In genomic region chr10:3776796-3777571, GRCh38 we compare ENCODE assay signal across 1 cellular context.
TF ChIP-seq lines count a peak whose summit lies in the region.

No MANE protein-coding gene starts in this region.

TF ChIP-seq in K562, 482 proteins besides CTCF, POLR2A, EP300 and RAD21 (continued from another document):
- TF ChIP-seq TSHZ1 (CRISPR knock-in tag; IDR thresholded peaks at IDR 0.05), result no peak
- TF ChIP-seq ZNF232 (CRISPR knock-in tag; IDR thresholded peaks at IDR 0.05), result no peak
- no peak for TF ChIP-seq TSC22D4 (tag; IDR thresholded peaks at IDR 0.05)
- TF ChIP-seq SMARCA5 (IDR thresholded peaks at IDR 0.05), result no peak
- no peak for TF ChIP-seq E2F3 (CRISPR knock-in tag; IDR thresholded peaks at IDR 0.05)
- TF ChIP-seq POLR2AphosphoS5 (IDR thresholded peaks at IDR 0.05; ENCODE audit: control insufficient read depth, insufficient read depth, low read depth, low read length), result peak; percentile 47; the same call in 1 of the 2 replicates
- 0 out of 4 replicates have a peak, but pooled peaks of 1 of the 2 experiments have one; percentile 39 for TF ChIP-seq FOXK2 (conservative IDR thresholded peaks at IDR 0.05 in 1 of 2, IDR thresholded peaks at IDR 0.05 in 1 of 2; ENCODE audit: low read depth in 2 of 2)
- peak; percentile 50 to 71; a peak in 2 of 4 replicates for TF ChIP-seq SIN3A (IDR thresholded peaks at IDR 0.05; ENCODE audit: borderline replicate concordance in 2 of 2, control insufficient read depth in 1 of 2, low read depth in 2 of 2, low read length in 2 of 2)
- no peak for TF ChIP-seq MGA (IDR thresholded peaks at IDR 0.05)
- no peak for TF ChIP-seq ZNF75A (CRISPR knock-in tag; IDR thresholded peaks at IDR 0.05)
- no peak for TF ChIP-seq ZC3H4 (CRISPR knock-in tag; IDR thresholded peaks at IDR 0.05; ENCODE audit: borderline replicate concordance)
- TF ChIP-seq HDAC1 (IDR thresholded peaks at IDR 0.05), result peak in 1 of 2 experiments; percentile 49; a peak in 1 of 4 replicates
- TF ChIP-seq IFI16 (CRISPR knock-in tag; IDR thresholded peaks at IDR 0.05), result no peak
- no peak for TF ChIP-seq CREB1 (IDR thresholded peaks at IDR 0.05)
- no peak for TF ChIP-seq CREB1 (CRISPR knock-in tag; IDR thresholded peaks at IDR 0.05)
- TF ChIP-seq ZFX (CRISPR knock-in tag; IDR thresholded peaks at IDR 0.05), result no peak
- TF ChIP-seq, protein P1, sequence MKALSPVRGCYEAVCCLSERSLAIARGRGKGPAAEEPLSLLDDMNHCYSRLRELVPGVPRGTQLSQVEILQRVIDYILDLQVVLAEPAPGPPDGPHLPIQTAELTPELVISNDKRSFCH (CRISPR knock-in tag; IDR thresholded peaks at IDR 0.05), result no peak
- TF ChIP-seq, protein P1 (tag; IDR thresholded peaks at IDR 0.05), result no peak
- no peak for TF ChIP-seq PHTF2 (CRISPR knock-in tag; IDR thresholded peaks at IDR 0.05)
- no peak for TF ChIP-seq STAG1 (CRISPR knock-in tag; IDR thresholded peaks at IDR 0.05; ENCODE audit: borderline replicate concordance)
- TF ChIP-seq PHF8 (IDR thresholded peaks at IDR 0.05; ENCODE audit: borderline replicate concordance, low read length), result no peak
- TF ChIP-seq TAL1 (IDR thresholded peaks at IDR 0.05), result no peak
TF ChIP-seq in K562: peak in this region for 20.
